ENCODE assay signal across 20 cellular contexts in genomic region chr9:69391487-69391886, GRCh38.
"Had no signal": no experiment of that assay in that cellular context is flagged by ENCODE, and none has a peak within 500 bp of the region (broad histone marks: within the 10 kb centered on the region; RNA-seq: fewer than 3 reads in every experiment).

No MANE protein-coding gene starts in this region.

- H3K4me3 ChIP-seq: esophagus squamous epithelium, lower lobe of right lung, smooth muscle cell, transverse colon had no signal

- ATAC-seq: left colon; natural killer cell treated with Interleukin-12 subunit alpha and Interleukin-12 subunit beta and Interleukin-15 and Interleukin-18, amount 100 ng/mL, for 72 hours; stimulated activated memory B cell treated with anti-CD40 and anti-IgM and Interleukin-4, amounts not matched to agents 10 μg/mL and 1 μg/mL and 100 μg/mL, for 72 hours; stimulated activated naive CD8-positive, alpha-beta T cell treated with anti-CD3 and anti-CD28 coated beads, Interleukin-15, amount 100 ng/mL, for 72 hours had no signal

- H3K36me3 ChIP-seq: transverse colon had no signal

- H3K27ac ChIP-seq: lower lobe of right lung, transverse colon had no signal

- H3K27me3 ChIP-seq: esophagus squamous epithelium, transverse colon had no signal

- H3K9me3 ChIP-seq: esophagus squamous epithelium, lower lobe of right lung, transverse colon had no signal

- DNase-seq: activated CD4-positive, alpha-beta T cell treated with anti-CD3 and anti-CD28 coated beads for 4 hours; activated CD4-positive, alpha-beta T cell treated with anti-CD3 and anti-CD28 coated beads, Interleukin-2, amount 50 U/mL, for 4 hours; activated effector memory CD4-positive, alpha-beta T cell treated with Interleukin-2 at 50 U/mL for 16 hours; activated naive CD4-positive, alpha-beta T cell treated with Interleukin-2 at 50 U/mL for 16 hours; central memory CD4-positive, alpha-beta T cell; effector CD4-positive, alpha-beta T cell; esophagus squamous epithelium; glutamatergic neuron; left colon; lower lobe of right lung; mesendoderm; posterior cingulate gyrus; stimulated activated CD4-positive, alpha-beta T cell treated with anti-CD3 and anti-CD28 coated beads, Interleukin-1b, Interleukin-23, amount 100 ng/mL, for 48 hours; stimulated activated CD4-positive, alpha-beta T cell treated with anti-CD3 and anti-CD28 coated beads, Interleukin-4, amount 100 ng/mL, for 4 hours; stimulated activated CD8-positive, alpha-beta memory T cell treated with anti-CD3 and anti-CD28 coated beads, Interleukin-4, amount 100 ng/mL, for 48 hours; stimulated activated naive CD8-positive, alpha-beta T cell treated with anti-CD3 and anti-CD28 coated beads, Interleukin-15, amount 100 ng/mL, for 72 hours; transverse colon had no signal
